Comparison of ENCODE assay signal across 19 cellular contexts in the genomic region with DNA sequence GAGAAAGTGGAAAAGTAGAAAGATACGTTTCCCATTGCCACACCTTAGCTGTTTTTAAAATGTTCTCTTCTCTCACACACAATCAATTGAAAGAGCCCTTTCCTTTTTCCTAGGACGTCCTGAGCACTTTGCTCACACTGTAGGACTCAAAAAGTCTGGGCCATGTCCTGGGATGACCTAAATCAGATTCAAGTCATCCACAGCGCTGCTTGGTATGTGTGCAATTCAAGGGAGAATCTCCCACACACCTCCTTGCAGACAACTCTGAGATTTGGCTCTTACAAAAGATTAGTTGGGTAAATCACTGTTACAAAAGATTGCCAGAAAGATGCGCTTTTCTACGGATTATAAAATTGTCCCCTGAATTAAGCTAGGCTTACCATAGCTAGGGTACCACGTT.
DNase-seq lines count a peak whose midpoint lies in the region; ATAC-seq, FAIRE-seq and TF ChIP-seq lines count a peak whose summit lies in the region.
"Had no signal": no experiment of that assay in that cellular context is flagged by ENCODE, and none has a peak within 500 bp of the region (broad histone marks: within the 10 kb centered on the region; RNA-seq: fewer than 3 reads in every experiment).

No MANE protein-coding gene starts in this region.

- 80 to 85% methylated on average over 6 of the region's 6 CpGs for WGBS in upper lobe of left lung, 2 donors

- peak overlapping the region; percentile 38 for H3K27ac Mint-ChIP-seq in chondrocyte (ENCODE audit: unreplicated experiment)
- H3K27ac Mint-ChIP-seq: GM23338, H9, HFFc6, IgD-negative memory B cell had no signal

- peaks cover 7% of the 10 kb centered on the region for H3K27me3 Mint-ChIP-seq in chondrocyte (ENCODE audit: low read depth)
- H3K27me3 Mint-ChIP-seq: IgD-negative memory B cell had no signal

- no peak for ATAC-seq in upper lobe of left lung (ENCODE audit: low FRiP score in 2 of 2)

- no peaks in the 10 kb centered on the region for H3K27me3 ChIP-seq in upper lobe of left lung

- H3K9me3 Mint-ChIP-seq in chondrocyte (ENCODE audit: low read depth), result no peaks in the 10 kb centered on the region
- H3K9me3 Mint-ChIP-seq: GM23338, H9 had no signal

- no peaks in the 10 kb centered on the region for H3K4me1 ChIP-seq in upper lobe of left lung

- POLR2A ChIA-PET in GM10248 (lab: Yijun Ruan, JAX), result no interaction called here

- no peak overlapping the region for H3K27ac ChIP-seq in upper lobe of left lung
- H3K27ac ChIP-seq: KMS-11 had no signal

- TF ChIP-seq POLR2A in upper lobe of left lung (IDR thresholded peaks at IDR 0.05), result no peak

- no peaks in the 10 kb centered on the region for H3K36me3 Mint-ChIP-seq in chondrocyte (ENCODE audit: low read depth)

- H3K9me3 ChIP-seq in upper lobe of left lung, result no peaks in the 10 kb centered on the region

- no peak overlapping the region for H3K4me3 ChIP-seq in upper lobe of left lung
- H3K4me3 ChIP-seq: GM23338 had no signal

- DNase-seq in NCI-H226 (peak; percentile 53), chondrocyte (ENCODE audit: low spot score) (no peak), myocyte (ENCODE audit: low read depth) (peak; percentile 3), urothelium cell line (ENCODE audit: low spot score) (peak; percentile 38), GM10248 (ENCODE audit: extremely low spot score) (no peak), upper lobe of left lung (no peak)
- no peak for DNase-seq in stimulated activated CD4-positive, alpha-beta T cell treated with anti-CD3 and anti-CD28 coated beads, Interleukin-4, amount 100 ng/mL, for 1 hour
- DNase-seq: DMS153, H9, MM.1S, NCI-H2029, NCI-H526 treated with DMSO at 0.1 percent for 48 hours, Right ventricle myocardium superior, RPMI8226, SW 1271 had no signal

- H3K4me3 Mint-ChIP-seq in chondrocyte (ENCODE audit: unreplicated experiment), result no peak overlapping the region
- H3K4me3 Mint-ChIP-seq: GM23338, H9, HFFc6, IgD-negative memory B cell had no signal

- TF ChIP-seq CTCF in chondrocyte (IDR thresholded peaks at IDR 0.05) (no peak), GM10248 (IDR thresholded peaks at IDR 0.05; ENCODE audit: control extremely low read depth, extremely low read depth, low read depth, missing control alignments) (no peak), upper lobe of left lung (IDR thresholded peaks at IDR 0.05) (no peak)

- no peaks in the 10 kb centered on the region for H3K36me3 ChIP-seq in upper lobe of left lung

- H3K4me1 Mint-ChIP-seq in chondrocyte (ENCODE audit: low read depth), result peaks cover 16% of the 10 kb centered on the region

- no peak for FAIRE-seq in urothelium cell line (lab: Jason Lieb, UNC)

- CTCF ChIA-PET in GM10248 (lab: Yijun Ruan, JAX), result no interaction called here

- TF ChIP-seq EP300 in upper lobe of left lung (IDR thresholded peaks at IDR 0.05), result no peak

Comparison
In these comparisons a context has a peak if more than half of its experiments do, and no peak if none do; other contexts are left out.
1. DNase-seq: peak in NCI-H226 (single experiment), myocyte (single experiment) and urothelium cell line (single experiment); none in chondrocyte (single experiment), stimulated activated CD4-positive, alpha-beta T cell treated with anti-CD3 and anti-CD28 coated beads, Interleukin-4, amount 100 ng/mL, for 1 hour (single experiment), GM10248 (single experiment) and upper lobe of left lung (0 of 2).